13 cellular contexts compared by ENCODE assay signal in genomic region chr1:113875714-113876113, GRCh38. TPM values are rescaled to one million over a fixed set of nuclear protein-coding genes. Genes with fewer than 3 reads are reported as not detected.
DNase-seq lines count a peak whose midpoint lies in the region; ATAC-seq and TF ChIP-seq lines count a peak whose summit lies in the region.
"Had no signal": no experiment of that assay in that cellular context is flagged by ENCODE, and none has a peak within 500 bp of the region (broad histone marks: within the 10 kb centered on the region; RNA-seq: fewer than 3 reads in every experiment).

No MANE protein-coding gene starts in this region.

- H3K27me3 Mint-ChIP-seq in activated CD4-positive, alpha-beta T cell treated with anti-CD3 and anti-CD28 coated beads for 36 hours: no peaks in the 10 kb centered on the region

- peak overlapping the region in 3 of 4 donors; percentile 13 to 63 (median 42) for H3K27ac ChIP-seq in Peyer's patch
- H3K27ac ChIP-seq: A549, parathyroid adenoma had no signal

- H3K4me1 ChIP-seq in Peyer's patch: peaks cover 0 to 15% (median 0%) of the 10 kb centered on the region in 4 donors
- H3K4me1 ChIP-seq: A549, parathyroid adenoma had no signal

- no peaks in the 10 kb centered on the region for H3K36me3 Mint-ChIP-seq in activated CD4-positive, alpha-beta T cell treated with anti-CD3 and anti-CD28 coated beads for 36 hours (ENCODE audit: low read depth)

- peaks cover 53% of the 10 kb centered on the region for H3K4me1 Mint-ChIP-seq in activated CD4-positive, alpha-beta T cell treated with anti-CD3 and anti-CD28 coated beads for 36 hours

- H3K9me3 Mint-ChIP-seq in activated CD4-positive, alpha-beta T cell treated with anti-CD3 and anti-CD28 coated beads for 36 hours (ENCODE audit: low read depth): no peaks in the 10 kb centered on the region
- H3K9me3 Mint-ChIP-seq: endodermal cell had no signal

- no peak for TF ChIP-seq CTCF in Peyer's patch (IDR thresholded peaks at IDR 0.05)

- ATAC-seq in activated CD4-positive, alpha-beta T cell treated with anti-CD3 and anti-CD28 coated beads for 36 hours: no peak
- ATAC-seq in GM21786 (IDR thresholded peaks at IDR 0.05; ENCODE audit: unreplicated experiment) (peak; percentile 37), HG03025 (IDR thresholded peaks at IDR 0.05; ENCODE audit: low FRiP score, unreplicated experiment) (no peak)
- ATAC-seq: A549 had no signal

- H3K36me3 ChIP-seq in Peyer's patch: no peaks in the 10 kb centered on the region

- H3K4me3 ChIP-seq in Peyer's patch: no peak overlapping the region
- H3K4me3 ChIP-seq: A549 had no signal

- CTCF ChIA-PET in activated CD4-positive, alpha-beta T cell treated with anti-CD3 and anti-CD28 coated beads for 36 hours (lab: Charles Lee): interaction anchor here (0.7 to 2.2 kb wide), 4 partner anchors 20 to 41 kb away, joined by 3 to 15 read pairs (median 3); partner anchors contain the start of genes AP4B1 and DCLRE1B

- intact Hi-C loops in activated CD4-positive, alpha-beta T cell treated with anti-CD3 and anti-CD28 coated beads for 36 hours (cut with DNase I, micrococcal nuclease): loop anchor here in 1 of 2 experiments (10.0 kb wide), 1 partner anchor 839 kb away; the partner anchor contains the start of gene NRAS

- H3K27ac Mint-ChIP-seq in activated CD4-positive, alpha-beta T cell treated with anti-CD3 and anti-CD28 coated beads for 36 hours: peak overlapping the region; percentile 20
- H3K27ac Mint-ChIP-seq: endodermal cell had no signal

- no peaks in the 10 kb centered on the region for H3K27me3 ChIP-seq in Peyer's patch

- no peak for DNase-seq in activated CD4-positive, alpha-beta T cell treated with anti-CD3 and anti-CD28 coated beads for 36 hours
- DNase-seq in activated CD4-positive, alpha-beta T cell treated with anti-CD3 and anti-CD28 coated beads for 48 hours: no peak
- DNase-seq in Peyer's patch (no peak), pons (ENCODE audit: low spot score) (peak; percentile 32), MV-4-11 (lab: John Stamatoyannopoulos, UW) (no peak), SW480 (ENCODE audit: low spot score) (no peak)
- DNase-seq: endodermal cell, glutamatergic neuron, NCI-H1694 treated with DMSO at 0.1 percent for 48 hours had no signal

- POLR2A ChIA-PET in activated CD4-positive, alpha-beta T cell treated with anti-CD3 and anti-CD28 coated beads for 36 hours (lab: Charles Lee): interaction anchor here (0.5 to 1.2 kb wide), 4 partner anchors 13 to 63 kb away, joined by 3 to 8 read pairs (median 4); partner anchors contain the start of genes AP4B1 and RSBN1

- no peak for TF ChIP-seq POLR2A in Peyer's patch (IDR thresholded peaks at IDR 0.05)

- H3K4me3 Mint-ChIP-seq in activated CD4-positive, alpha-beta T cell treated with anti-CD3 and anti-CD28 coated beads for 36 hours: no peak overlapping the region
- H3K4me3 Mint-ChIP-seq: endodermal cell had no signal

- H3K9me3 ChIP-seq in Peyer's patch: no peaks in the 10 kb centered on the region
- H3K9me3 ChIP-seq: A549 had no signal

RNA-seq across cellular contexts. Expression of gene PTPN22, which starts 4.2 kb away (rescaled TPM):
- 10 to 100 TPM; 42.4 to 52.6 TPM for total RNA-seq in activated CD4-positive, alpha-beta T cell treated with anti-CD3 and anti-CD28 coated beads for 36 hours
- total RNA-seq in Peyer's patch: 10 to 100 TPM; 11.4 to 16.9 (median 13.2) TPM
- total RNA-seq: endodermal cell had no signal

RNA-seq across cellular contexts. Expression of gene BCL2L15, which starts 11.7 kb away (rescaled TPM):
- total RNA-seq in activated CD4-positive, alpha-beta T cell treated with anti-CD3 and anti-CD28 coated beads for 36 hours: 1 to 10 TPM; 1.1 to 1.3 TPM
- 100 to 1,000 TPM in 3 of 4 donors, 10 to 100 TPM in 1; 38.0 to 249 (median 119) TPM for total RNA-seq in Peyer's patch

RNA-seq across cellular contexts. Expression of gene AP4B1, which starts 28.9 kb away (rescaled TPM):
- total RNA-seq in activated CD4-positive, alpha-beta T cell treated with anti-CD3 and anti-CD28 coated beads for 36 hours: 10 to 100 TPM; 27.7 to 39.2 TPM
- 10 to 100 TPM; 20.8 to 45.8 (median 40.1) TPM for total RNA-seq in Peyer's patch

RNA-seq across cellular contexts. Expression of gene DCLRE1B, which starts 29.4 kb away (rescaled TPM):
- 10 to 100 TPM; 18.2 to 21.8 TPM for total RNA-seq in activated CD4-positive, alpha-beta T cell treated with anti-CD3 and anti-CD28 coated beads for 36 hours
- total RNA-seq in Peyer's patch: 1 to 10 TPM in 3 of 4 donors, under 1 TPM in 1; 0.53 to 5.8 (median 3.2) TPM

RNA-seq across cellular contexts. Expression of gene HIPK1, which starts 53.4 kb away (rescaled TPM):
- total RNA-seq in activated CD4-positive, alpha-beta T cell treated with anti-CD3 and anti-CD28 coated beads for 36 hours: 10 to 100 TPM; 42.2 to 50.3 TPM
- 10 to 100 TPM; 34.7 to 51.2 (median 42.1) TPM for total RNA-seq in Peyer's patch

Comparison
In these comparisons a context has a peak if more than half of its experiments do, and no peak if none do; other contexts are left out.
1. RNA of gene BCL2L15, which starts 11.7 kb away (total RNA-seq): 38.0 to 249 TPM in Peyer's patch; 1.1 to 1.3 TPM in activated CD4-positive, alpha-beta T cell treated with anti-CD3 and anti-CD28 coated beads for 36 hours; every median in the first group is over 10 times any median in the second.